In genomic region chr14:54172114-54172513, GRCh38 we compare ENCODE assay signal across 13 cellular contexts.
DNase-seq lines count a peak whose midpoint lies in the region; ATAC-seq and TF ChIP-seq lines count a peak whose summit lies in the region.
"Had no signal": no experiment of that assay in that cellular context is flagged by ENCODE, and none has a peak within 500 bp of the region (broad histone marks: within the 10 kb centered on the region; RNA-seq: fewer than 3 reads in every experiment).

No MANE protein-coding gene starts in this region.

- peak overlapping the region; percentile 41 for H3K4me2 ChIP-seq in BLaER1
- H3K4me2 ChIP-seq in DND-41 (ENCODE audit: insufficient read depth, low read length): peak overlapping the region; percentile 34; the same call in 1 of the 2 replicates
- peak overlapping the region; percentile 42 for H3K4me2 ChIP-seq in Loucy (ENCODE audit: low read depth, low read length, poor library complexity, severe bottlenecking)

- H3K27ac ChIP-seq in BLaER1 (no peak overlapping the region), DND-41 (ENCODE audit: low read length) (no peak overlapping the region; the same call in 1 of the 2 replicates), mesodermal cell (ENCODE audit: low read depth, low read length, severe bottlenecking) (peak overlapping the region; percentile 6), brain microvascular endothelial cell (no peak overlapping the region)

- no peaks in the 10 kb centered on the region for H3K9me3 ChIP-seq in BLaER1
- no peaks in the 10 kb centered on the region for H3K9me3 ChIP-seq in DND-41 (ENCODE audit: insufficient read depth, low read length, severe bottlenecking)
- no peaks in the 10 kb centered on the region for H3K9me3 ChIP-seq in Loucy (ENCODE audit: insufficient read depth, low read depth, low read length)
- no peaks in the 10 kb centered on the region for H3K9me3 ChIP-seq in mesodermal cell (ENCODE audit: control insufficient read depth, low read length)
- H3K9me3 ChIP-seq: BE2C, Caco-2 had no signal

- H3F3A ChIP-seq in Loucy (ENCODE audit: low read depth): no peaks in the 10 kb centered on the region

- H3K4me3 ChIP-seq in BLaER1: no peak overlapping the region
- no peak overlapping the region for H3K4me3 ChIP-seq in DND-41 (ENCODE audit: low read depth in 1 of 2, low read length in 2 of 2)
- no peak overlapping the region for H3K4me3 ChIP-seq in Loucy (ENCODE audit: low read length, poor library complexity, severe bottlenecking)
- no peak overlapping the region for H3K4me3 ChIP-seq in mesodermal cell (ENCODE audit: extremely low read depth, insufficient read depth, low read length, poor library complexity, severe bottlenecking)
- H3K4me3 ChIP-seq in brain microvascular endothelial cell (ENCODE audit: low read depth, low read length): no peak overlapping the region

- TF ChIP-seq CTCF in DND-41 (IDR thresholded peaks at IDR 0.05; ENCODE audit: borderline replicate concordance, extremely low read depth, low read length, poor library complexity, severe bottlenecking): no peak
- TF ChIP-seq CTCF in Loucy (conservative IDR thresholded peaks at IDR 0.05; ENCODE audit: low read length): no peak
- no peak for TF ChIP-seq CTCF in brain microvascular endothelial cell (IDR thresholded peaks at IDR 0.05; ENCODE audit: low read depth, low read length, missing control alignments)

- H4K20me1 ChIP-seq in BLaER1 (no peaks in the 10 kb centered on the region), DND-41 (ENCODE audit: insufficient read depth, low read length) (peaks cover 2% of the 10 kb centered on the region; the same call in 1 of the 2 replicates), Loucy (ENCODE audit: insufficient read depth, low read length, poor library complexity, severe bottlenecking) (no peaks in the 10 kb centered on the region)

- H3K9ac ChIP-seq in BLaER1: no peak overlapping the region
- H3K9ac ChIP-seq in DND-41 (ENCODE audit: low read depth, low read length): no peak overlapping the region
- no peak overlapping the region for H3K9ac ChIP-seq in Loucy (ENCODE audit: low read depth, low read length, poor library complexity, severe bottlenecking)

- no CpG with 5 or more reads among the region's 3 CpGs for WGBS in mesodermal cell (ENCODE audit: insufficient coverage in 2 of 2), 2 experiments

- peak; percentile 56 for DNase-seq in DND-41
- no peak for DNase-seq in brain microvascular endothelial cell
- no peak for DNase-seq in SHP77 (lab: John Stamatoyannopoulos, UW)
- DNase-seq: BE2C; Caco-2; CD8-positive, alpha-beta memory T cell; GOT3; H9 had no signal

- H3K27me3 ChIP-seq in BLaER1 (no peaks in the 10 kb centered on the region), DND-41 (ENCODE audit: insufficient read depth, low read length, poor library complexity) (no peaks in the 10 kb centered on the region), Loucy (ENCODE audit: insufficient read depth, low read length, poor library complexity, severe bottlenecking) (peaks cover 35% of the 10 kb centered on the region), brain microvascular endothelial cell (replicated peaks) (no peaks in the 10 kb centered on the region)
- H3K27me3 ChIP-seq: BE2C had no signal

- H3K9me2 ChIP-seq in Loucy (replicated peaks; ENCODE audit: low read depth, low read length): no peaks in the 10 kb centered on the region

- in situ Hi-C loops in brain microvascular endothelial cell (cut with HindIII; ENCODE audit: low pct_ligation_motif_present, low sequenced_read_pairs): no loop called here

- H3K79me2 ChIP-seq in DND-41 (ENCODE audit: insufficient read depth, low read length) (no peaks in the 10 kb centered on the region), Loucy (ENCODE audit: insufficient read depth, low read length) (no peaks in the 10 kb centered on the region)

- no peaks in the 10 kb centered on the region for H3K36me3 ChIP-seq in BLaER1
- H3K36me3 ChIP-seq in DND-41 (ENCODE audit: insufficient read depth, low read length): no peaks in the 10 kb centered on the region
- H3K36me3 ChIP-seq in Loucy (ENCODE audit: insufficient read depth, low read length): no peaks in the 10 kb centered on the region
- H3K36me3 ChIP-seq in mesodermal cell (ENCODE audit: control insufficient read depth, insufficient read depth, low read length): no peaks in the 10 kb centered on the region
- no peaks in the 10 kb centered on the region for H3K36me3 ChIP-seq in brain microvascular endothelial cell (replicated peaks)
- H3K36me3 ChIP-seq: BE2C had no signal

- H2AFZ ChIP-seq in DND-41 (ENCODE audit: low read depth, low read length) (no peak overlapping the region), Loucy (ENCODE audit: low read length) (no peak overlapping the region)

- ATAC-seq in DND-41 (ENCODE audit: insufficient read depth, low read depth) (peak; percentile 69), GM21381 (IDR thresholded peaks at IDR 0.05; ENCODE audit: unreplicated experiment) (no peak)
- ATAC-seq: HepG2 had no signal

- H3K4me1 ChIP-seq in BLaER1 (peaks cover 63% of the 10 kb centered on the region), DND-41 (ENCODE audit: insufficient read depth, low read length) (peaks cover 81% of the 10 kb centered on the region), Loucy (ENCODE audit: insufficient read depth, low read length, poor library complexity, severe bottlenecking) (peaks cover 56% of the 10 kb centered on the region), mesodermal cell (ENCODE audit: control insufficient read depth, insufficient read depth, low read length, poor library complexity, severe bottlenecking) (peaks cover 31% of the 10 kb centered on the region)
